Comparison of ENCODE assay signal across 26 cellular contexts in genomic region chr20:51890003-51890402, GRCh38.
DNase-seq lines count a peak whose midpoint lies in the region; ATAC-seq and TF ChIP-seq lines count a peak whose summit lies in the region.
"Had no signal": no experiment of that assay in that cellular context is flagged by ENCODE, and none has a peak within 500 bp of the region (broad histone marks: within the 10 kb centered on the region; RNA-seq: fewer than 3 reads in every experiment).

No MANE protein-coding gene starts in this region.

- H2BK15ac ChIP-seq in mesendoderm (replicated peaks; ENCODE audit: low read depth) = peak overlapping the region; percentile 92

- no peaks in the 10 kb centered on the region for H3K36me3 Mint-ChIP-seq in WTC11
- H3K36me3 Mint-ChIP-seq in activated naive CD4-positive, alpha-beta T cell treated with anti-CD3 and anti-CD28 coated beads, Interleukin-2, amount 50 U/mL, for 72 hours = no peaks in the 10 kb centered on the region
- H3K36me3 Mint-ChIP-seq: CD4-positive, alpha-beta memory T cell; IgD-negative memory B cell; T-cell had no signal

- H3K18ac ChIP-seq in mesendoderm (ENCODE audit: low read length) = peak overlapping the region; percentile 90

- H3K4me1 ChIP-seq in HEK293 (ENCODE audit: control insufficient read depth, insufficient read depth, low read length) (peaks cover 10% of the 10 kb centered on the region; the same call in 1 of the 2 replicates), mesendoderm (ENCODE audit: control insufficient read depth, low read depth, low read length) (peaks cover 11% of the 10 kb centered on the region)

- H3K27me3 Mint-ChIP-seq in WTC11 (ENCODE audit: low read depth) = no peaks in the 10 kb centered on the region
- H3K27me3 Mint-ChIP-seq: IgD-negative memory B cell had no signal

- H3K4me3 ChIP-seq in HEK293 (ENCODE audit: low read depth, low read length) (no peak overlapping the region), mesendoderm (ENCODE audit: low read length) (no peak overlapping the region)
- H3K4me3 ChIP-seq: A549 had no signal

- no peaks in the 10 kb centered on the region for H3K79me2 ChIP-seq in mesendoderm (ENCODE audit: control insufficient read depth, insufficient read depth, low read length)

- TF ChIP-seq CTCF in HEK293 (tag by site-specific recombination; IDR thresholded peaks at IDR 0.05) (no peak), WTC11 (IDR thresholded peaks at IDR 0.05) (no peak)

- no peak overlapping the region for H4K5ac ChIP-seq in mesendoderm (ENCODE audit: low read length)

- H2AK5ac ChIP-seq in mesendoderm (ENCODE audit: low read length) = peak overlapping the region; percentile 27

- peak overlapping the region; percentile 96 for H2BK120ac ChIP-seq in mesendoderm (ENCODE audit: low read depth, low read length)

- no peak overlapping the region for H4K8ac ChIP-seq in mesendoderm (ENCODE audit: low read depth, low read length)

- no peak for DNase-seq in WTC11 (ENCODE audit: low spot score)
- DNase-seq in mesendoderm = no peak
- no peak for DNase-seq in activated effector memory CD4-positive, alpha-beta T cell treated with Interleukin-2 at 50 U/mL for 16 hours
- no peak for DNase-seq in activated naive CD4-positive, alpha-beta T cell treated with anti-CD3 and anti-CD28 coated beads, Interleukin-2, amount 50 U/mL, for 72 hours (ENCODE audit: low spot score in 2 of 2)
- DNase-seq: AML-193; C1 segment of cervical spinal cord; CD4-positive, alpha-beta memory T cell; COR-L47; DMS79 treated with DMSO at 0.1 percent for 48 hours; HCEC 1CT; NCI-H1048; NCI-H1417; NCI-H1694; NCI-H2081; NCI-H2227 treated with DMSO at 0.1 percent for 48 hours; NCI-H526 treated with DMSO at 0.1 percent for 48 hours; SHP77; T-cell had no signal

- H3K27ac ChIP-seq in HEK293 (ENCODE audit: extremely low read depth, low read depth, low read length) (no peak overlapping the region), mesendoderm (ENCODE audit: low read depth, low read length) (no peak overlapping the region)
- H3K27ac ChIP-seq: A549, KMS-11, RWPE1 had no signal

- H3K36me3 ChIP-seq in HEK293 (ENCODE audit: control insufficient read depth in 2 of 2, insufficient read depth in 1 of 2, low read length in 2 of 2) (no peaks in the 10 kb centered on the region), mesendoderm (ENCODE audit: control insufficient read depth, insufficient read depth, low read length) (no peaks in the 10 kb centered on the region)

- no peak for ATAC-seq in WTC11
- no peak for ATAC-seq in HG02981 (IDR thresholded peaks at IDR 0.05; ENCODE audit: unreplicated experiment)
- no peak for ATAC-seq in GM21390 (IDR thresholded peaks at IDR 0.05; ENCODE audit: unreplicated experiment)
- no peak for ATAC-seq in activated naive CD4-positive, alpha-beta T cell treated with anti-CD3 and anti-CD28 coated beads, Interleukin-2, amount 50 U/mL, for 72 hours
- ATAC-seq: A549, Panc1, T-cell had no signal

- no peaks in the 10 kb centered on the region for H3K79me1 ChIP-seq in mesendoderm (ENCODE audit: low read length)

- CTCF ChIA-PET in HEK293 (lab: Yijun Ruan, JAX) (interaction anchor here (1.5 kb wide), 1 partner anchor 30 kb away, joined by 6 read pairs; no protein-coding TSS in a partner anchor), WTC11 (lab: Charles Lee) (interaction anchor here (0.6 to 2.1 kb wide), 7 partner anchors 76 to 216 kb away, joined by 3 to 10 read pairs (median 4); partner anchors contain the start of gene SALL4)

- peak overlapping the region; percentile 45 for H3K56ac ChIP-seq in mesendoderm (ENCODE audit: low read length)

- no peak overlapping the region for H3K4me2 ChIP-seq in mesendoderm (ENCODE audit: low read length)
- H3K4me2 ChIP-seq: A549, KMS-11 had no signal

- no peaks in the 10 kb centered on the region for H3K9me3 ChIP-seq in HEK293 (ENCODE audit: control insufficient read depth, insufficient read depth, low read depth, low read length)
- H3K9me3 ChIP-seq: A549 had no signal

- POLR2A ChIA-PET in HEK293 (lab: Yijun Ruan, JAX) = no interaction called here
- POLR2A ChIA-PET in WTC11 (lab: Charles Lee) = interaction anchor here (0.6 kb wide), 1 partner anchor 90 kb away, joined by 3 read pairs; no protein-coding TSS in a partner anchor

- H3K9me3 Mint-ChIP-seq in WTC11 = no peaks in the 10 kb centered on the region
- H3K9me3 Mint-ChIP-seq in activated naive CD4-positive, alpha-beta T cell treated with anti-CD3 and anti-CD28 coated beads, Interleukin-2, amount 50 U/mL, for 72 hours = no peaks in the 10 kb centered on the region
- H3K9me3 Mint-ChIP-seq: CD4-positive, alpha-beta memory T cell; T-cell had no signal

- H3K4ac ChIP-seq in mesendoderm (ENCODE audit: low read depth, low read length) = peak overlapping the region; percentile 91

- 0 out of 2 replicates have a peak overlapping the region, but pooled peaks have one; percentile 26 for H3K27ac Mint-ChIP-seq in WTC11
- no peak overlapping the region for H3K27ac Mint-ChIP-seq in activated naive CD4-positive, alpha-beta T cell treated with anti-CD3 and anti-CD28 coated beads, Interleukin-2, amount 50 U/mL, for 72 hours
- H3K27ac Mint-ChIP-seq: CD4-positive, alpha-beta memory T cell; IgD-negative memory B cell; T-cell had no signal

- no peak overlapping the region for H3K4me3 Mint-ChIP-seq in WTC11
- H3K4me3 Mint-ChIP-seq: CD4-positive, alpha-beta memory T cell; IgD-negative memory B cell; T-cell had no signal

- H2BK5ac ChIP-seq in mesendoderm (ENCODE audit: low read length) = peak overlapping the region; percentile 67

- no CpG with 5 or more reads among the region's 9 CpGs for WGBS in mesendoderm (ENCODE audit: extremely low coverage, insufficient coverage, low lambda C conversion rate)

- peaks cover 57% of the 10 kb centered on the region for H3K4me1 Mint-ChIP-seq in WTC11
- H3K4me1 Mint-ChIP-seq: CD4-positive, alpha-beta memory T cell; IgD-negative memory B cell; T-cell had no signal

- H3K9ac ChIP-seq in mesendoderm (ENCODE audit: low read length) = peak overlapping the region; percentile 12
- H3K9ac ChIP-seq: KMS-11 had no signal

- no peak overlapping the region for H3K23ac ChIP-seq in mesendoderm (ENCODE audit: low read length)

- no peaks in the 10 kb centered on the region for H3K27me3 ChIP-seq in mesendoderm (ENCODE audit: insufficient read depth, low read length, poor library complexity)

TF ChIP-seq in HEK293, 187 proteins besides CTCF, POLR2A, EP300 and RAD21:
- TF ChIP-seq ZNF792 (tag by site-specific recombination; IDR thresholded peaks at IDR 0.05) (no peak), ZBTB17 (tag by site-specific recombination; IDR thresholded peaks at IDR 0.05) (peak; percentile 73; the same call in 1 of the 2 replicates), ZNF664 (tag by site-specific recombination; IDR thresholded peaks at IDR 0.05) (peak; percentile 60; the same call in 1 of the 2 replicates)

TF ChIP-seq in WTC11, 78 proteins besides CTCF, POLR2A, EP300 and RAD21:
- TF ChIP-seq CREM (CRISPR knock-in tag; IDR thresholded peaks at IDR 0.05) (no peak), NFYB (CRISPR knock-in tag; conservative IDR thresholded peaks at IDR 0.05; ENCODE audit: low read depth) (no peak), JUN (CRISPR knock-in tag; IDR thresholded peaks at IDR 0.05) (no peak), ZNF671 (CRISPR knock-in tag; IDR thresholded peaks at IDR 0.05) (no peak), TP53 (CRISPR knock-in tag; IDR thresholded peaks at IDR 0.05) (no peak), MLX (CRISPR knock-in tag; IDR thresholded peaks at IDR 0.05) (no peak), ZNF317 (CRISPR knock-in tag; IDR thresholded peaks at IDR 0.05; ENCODE audit: borderline replicate concordance, low read depth) (no peak), ATF2 (CRISPR knock-in tag; IDR thresholded peaks at IDR 0.05; ENCODE audit: borderline replicate concordance, low read depth) (no peak), E2F4 (CRISPR knock-in tag; IDR thresholded peaks at IDR 0.05; ENCODE audit: borderline replicate concordance, low read depth) (no peak), ZNF423 (CRISPR knock-in tag; IDR thresholded peaks at IDR 0.05) (no peak), NR1H2 (CRISPR knock-in tag; IDR thresholded peaks at IDR 0.05) (no peak), SMAD4 (CRISPR knock-in tag; IDR thresholded peaks at IDR 0.05) (no peak), TEAD1 (CRISPR knock-in tag; IDR thresholded peaks at IDR 0.05) (no peak), FOXK1 (CRISPR knock-in tag; IDR thresholded peaks at IDR 0.05) (no peak)
